26 cellular contexts compared by ENCODE assay signal in genomic region chr11:9148035-9148434, GRCh38. TPM values are rescaled to one million over a fixed set of nuclear protein-coding genes. Genes with fewer than 3 reads are reported as not detected.
A peak's percentile ranks its signal among the peaks of the same experiment; 100 is the strongest.
DNase-seq lines count a peak whose midpoint lies in the region; ATAC-seq, FAIRE-seq and TF ChIP-seq lines count a peak whose summit lies in the region.
"Had no signal": no experiment of that assay in that cellular context is flagged by ENCODE, and none has a peak within 500 bp of the region (broad histone marks: within the 10 kb centered on the region; RNA-seq: fewer than 3 reads in every experiment).

No MANE protein-coding gene starts in this region.

- H3K9me3 ChIP-seq in T-helper 17 cell (ENCODE audit: control insufficient read depth, low read length, poor library complexity, severe bottlenecking) (no peaks in the 10 kb centered on the region), neural progenitor cell (ENCODE audit: low read depth) (no peaks in the 10 kb centered on the region)
- H3K9me3 ChIP-seq: BLaER1 treated with 17β-estradiol and CSF1 and Interleukin-3, amounts not matched to agents 10 nM and 100 nM; SJCRH30 had no signal

- CTCF ChIA-PET in activated naive CD4-positive, alpha-beta T cell treated with anti-CD3 and anti-CD28 coated beads for 36 hours (lab: Charles Lee): interaction anchor here (1.4 kb wide), 1 partner anchor 10 kb away, joined by 7 read pairs; no protein-coding TSS in a partner anchor

- H3K36me3 ChIP-seq in neural progenitor cell: peaks cover 17% of the 10 kb centered on the region

- H3K79me2 ChIP-seq in neural progenitor cell (ENCODE audit: low read depth): no peaks in the 10 kb centered on the region

- no peaks in the 10 kb centered on the region for H3K27me3 Mint-ChIP-seq in activated naive CD4-positive, alpha-beta T cell treated with anti-CD3 and anti-CD28 coated beads for 36 hours (ENCODE audit: low read depth)
- H3K27me3 Mint-ChIP-seq in T-helper 17 cell (no peaks in the 10 kb centered on the region), neural progenitor cell (ENCODE audit: insufficient read depth, low read depth) (no peaks in the 10 kb centered on the region)
- H3K27me3 Mint-ChIP-seq: CD4-positive, alpha-beta T cell had no signal

- H3K4me3 Mint-ChIP-seq in activated naive CD4-positive, alpha-beta T cell treated with anti-CD3 and anti-CD28 coated beads for 36 hours: no peak overlapping the region
- no peak overlapping the region for H3K4me3 Mint-ChIP-seq in T-helper 17 cell
- H3K4me3 Mint-ChIP-seq in neural progenitor cell: no peak overlapping the region
- H3K4me3 Mint-ChIP-seq: CD4-positive, alpha-beta T cell had no signal

- H3K9me3 Mint-ChIP-seq in activated naive CD4-positive, alpha-beta T cell treated with anti-CD3 and anti-CD28 coated beads for 36 hours: no peaks in the 10 kb centered on the region
- no peaks in the 10 kb centered on the region for H3K9me3 Mint-ChIP-seq in activated naive CD4-positive, alpha-beta T cell treated with anti-CD3 and anti-CD28 coated beads, Interleukin-2, amount 50 U/mL, for 72 hours
- no peaks in the 10 kb centered on the region for H3K9me3 Mint-ChIP-seq in neural progenitor cell
- H3K9me3 Mint-ChIP-seq: CD4-positive, alpha-beta T cell had no signal

- no peak for TF ChIP-seq CTCF in neural progenitor cell (IDR thresholded peaks at IDR 0.05)

- no peak overlapping the region for H3K4me2 ChIP-seq in neural progenitor cell
- H3K4me2 ChIP-seq: BLaER1 treated with 17β-estradiol and CSF1 and Interleukin-3, amounts not matched to agents 10 nM and 100 nM had no signal

- TF ChIP-seq POLR2A in GM12892 (IDR thresholded peaks at IDR 0.05; ENCODE audit: low read depth, low read length): no peak

- H3K27ac ChIP-seq in neural progenitor cell: peak overlapping the region; percentile 80
- H3K27ac ChIP-seq: BLaER1 treated with 17β-estradiol and CSF1 and Interleukin-3, amounts not matched to agents 10 nM and 100 nM; SJCRH30 had no signal

- H3K27ac Mint-ChIP-seq in activated naive CD4-positive, alpha-beta T cell treated with anti-CD3 and anti-CD28 coated beads for 36 hours: peak overlapping the region; percentile 65
- H3K27ac Mint-ChIP-seq in activated naive CD4-positive, alpha-beta T cell treated with anti-CD3 and anti-CD28 coated beads, Interleukin-2, amount 50 U/mL, for 72 hours: peak overlapping the region in 1 of 2 donors; percentile 73
- H3K27ac Mint-ChIP-seq in T-helper 17 cell: peak overlapping the region; percentile 83
- no peak overlapping the region for H3K27ac Mint-ChIP-seq in neural progenitor cell
- H3K27ac Mint-ChIP-seq: CD4-positive, alpha-beta T cell had no signal

- peaks cover 19% of the 10 kb centered on the region for H3K4me1 Mint-ChIP-seq in activated naive CD4-positive, alpha-beta T cell treated with anti-CD3 and anti-CD28 coated beads for 36 hours (ENCODE audit: low read depth)
- peaks cover 9% of the 10 kb centered on the region for H3K4me1 Mint-ChIP-seq in T-helper 17 cell
- H3K4me1 Mint-ChIP-seq in neural progenitor cell: no peaks in the 10 kb centered on the region

- no peak overlapping the region for H3K9ac ChIP-seq in neural progenitor cell
- H3K9ac ChIP-seq: BLaER1 treated with 17β-estradiol and CSF1 and Interleukin-3, amounts not matched to agents 10 nM and 100 nM had no signal

- H3F3A ChIP-seq in neural progenitor cell (ENCODE audit: low read depth): peaks cover 35% of the 10 kb centered on the region

- H4K20me1 ChIP-seq in neural progenitor cell (ENCODE audit: low read depth): peaks cover 19% of the 10 kb centered on the region

- H3K27me3 ChIP-seq in neural progenitor cell: no peaks in the 10 kb centered on the region
- H3K27me3 ChIP-seq: BLaER1 treated with 17β-estradiol and CSF1 and Interleukin-3, amounts not matched to agents 10 nM and 100 nM; SJCRH30 had no signal

- H3K4me1 ChIP-seq in neural progenitor cell: peaks cover 30% of the 10 kb centered on the region
- H3K4me1 ChIP-seq: SJCRH30 had no signal

- no peak for FAIRE-seq in GM12892 (lab: Jason Lieb, UNC)
- FAIRE-seq: A204.1, D721Med, G401.6 had no signal

- intact Hi-C loops in activated naive CD4-positive, alpha-beta T cell treated with anti-CD3 and anti-CD28 coated beads for 36 hours (cut with micrococcal nuclease): no loop called here

- peaks cover 17% of the 10 kb centered on the region for H3K36me3 Mint-ChIP-seq in activated naive CD4-positive, alpha-beta T cell treated with anti-CD3 and anti-CD28 coated beads for 36 hours (ENCODE audit: low read depth)
- peaks cover 1 to 26% of the 10 kb centered on the region in 2 donors for H3K36me3 Mint-ChIP-seq in activated naive CD4-positive, alpha-beta T cell treated with anti-CD3 and anti-CD28 coated beads, Interleukin-2, amount 50 U/mL, for 72 hours
- H3K36me3 Mint-ChIP-seq in T-helper 17 cell (ENCODE audit: low read depth) (peaks cover 18% of the 10 kb centered on the region), neural progenitor cell (peaks cover 49% of the 10 kb centered on the region)

- no peak overlapping the region for H2AFZ ChIP-seq in neural progenitor cell (replicated peaks)

- H3K4me3 ChIP-seq in neural progenitor cell: no peak overlapping the region
- H3K4me3 ChIP-seq: BLaER1 treated with 17β-estradiol and CSF1 and Interleukin-3, amounts not matched to agents 10 nM and 100 nM; SJCRH30 had no signal

- no peak for DNase-seq in activated naive CD4-positive, alpha-beta T cell treated with anti-CD3 and anti-CD28 coated beads for 36 hours
- no peak for DNase-seq in activated naive CD4-positive, alpha-beta T cell treated with anti-CD3 and anti-CD28 coated beads, Interleukin-2, amount 50 U/mL, for 72 hours (ENCODE audit: low spot score in 2 of 2)
- DNase-seq in HT-29 (ENCODE audit: low spot score): peak; percentile 9
- DNase-seq in T-helper 17 cell: no peak
- DNase-seq in neural progenitor cell (ENCODE audit: low spot score): no peak
- DNase-seq in superior temporal gyrus (ENCODE audit: extremely low spot score): no peak
- no peak for DNase-seq in GM12892 (ENCODE audit: insufficient read length)
- DNase-seq in HCEC 1CT: no peak
- DNase-seq: AML-193; CD4-positive, alpha-beta T cell; GOT3; Karpas-422; NCI-H1105 treated with DMSO at 0.1 percent for 48 hours; NCI-H146; NCI-H1930; NCI-H2107; NCI-H524 treated with DMSO at 0.1 percent for 48 hours; NCI-H774; SJCRH30 had no signal

- no peak for ATAC-seq in activated naive CD4-positive, alpha-beta T cell treated with anti-CD3 and anti-CD28 coated beads, Interleukin-2, amount 50 U/mL, for 72 hours
- no peak for ATAC-seq in T-helper 17 cell
- ATAC-seq: HCT116, Right ventricle myocardium inferior, SK-N-SH treated with all-trans-retinoic acid at 6 μM for 48 hours had no signal

RNA-seq across cellular contexts. Expression of gene SCUBE2, which starts 56.6 kb away (rescaled TPM):
- under 1 TPM; 0.17 to 0.31 TPM for total RNA-seq in activated naive CD4-positive, alpha-beta T cell treated with anti-CD3 and anti-CD28 coated beads for 36 hours
- under 1 TPM; 0.61 to 0.70 TPM for total RNA-seq in activated naive CD4-positive, alpha-beta T cell treated with anti-CD3 and anti-CD28 coated beads, Interleukin-2, amount 50 U/mL, for 72 hours
- not detected in 2 replicates for total RNA-seq in HT-29 (2014; rRNA removed; shearing (Covaris generic))
- total RNA-seq in T-helper 17 cell (under 1 TPM in 1 of 2 donors, not detected in 1; 0.10 TPM), neural progenitor cell (ENCODE audit: low replicate concordance) (21.2 and 42.1 TPM in 2 replicates)
- 0.47 TPM for polyA plus RNA-seq in GM12892 (2012; ENCODE audit: missing spikeins)

Comparison
In these comparisons a context has a peak if more than half of its experiments do, and no peak if none do; other contexts are left out.
1. RNA of gene SCUBE2, which starts 56.6 kb away (total RNA-seq): 21.2 to 42.1 TPM in neural progenitor cell; 0.61 to 0.70 TPM in activated naive CD4-positive, alpha-beta T cell treated with anti-CD3 and anti-CD28 coated beads, Interleukin-2, amount 50 U/mL, for 72 hours, 0.17 to 0.31 TPM in activated naive CD4-positive, alpha-beta T cell treated with anti-CD3 and anti-CD28 coated beads for 36 hours, 0.10 TPM in T-helper 17 cell and not detected in HT-29; every median in the first group is over 10 times any median in the second.